9 cellular contexts compared by ENCODE assay signal in genomic region chr21:31665397-31665796, GRCh38. TPM values are rescaled to one million over a fixed set of nuclear protein-coding genes. Genes with fewer than 3 reads are reported as not detected.
DNase-seq lines count a peak whose midpoint lies in the region; TF ChIP-seq lines count a peak whose summit lies in the region.
"Had no signal": no experiment of that assay in that cellular context is flagged by ENCODE, and none has a peak within 500 bp of the region (broad histone marks: within the 10 kb centered on the region; RNA-seq: fewer than 3 reads in every experiment).

No MANE protein-coding gene starts in this region.

- TF ChIP-seq CTCF in epithelial cell of esophagus (IDR thresholded peaks at IDR 0.05; ENCODE audit: insufficient read depth, low read depth, low read length, missing control alignments), result no peak
- TF ChIP-seq CTCF in tibial nerve (IDR thresholded peaks at IDR 0.05), result no peak
- no peak for TF ChIP-seq CTCF in prostate gland (IDR thresholded peaks at IDR 0.05)

- H3K4me3 Mint-ChIP-seq in activated T-cell treated with anti-CD3 and anti-CD28 coated beads, Interleukin-2, amount 50 U/mL, for 24 hours, result peak overlapping the region; percentile 50

- H3K27ac ChIP-seq in tibial nerve, result peak overlapping the region in 1 of 4 donors; percentile 30
- H3K27ac ChIP-seq in prostate gland, result no peak overlapping the region

- intact Hi-C loops in prostate gland (cut with DNase I), result no loop called here

- H3K9me3 ChIP-seq in tibial nerve (no peaks in the 10 kb centered on the region), prostate gland (no peaks in the 10 kb centered on the region)

- H3K36me3 Mint-ChIP-seq in activated T-cell treated with anti-CD3 and anti-CD28 coated beads, Interleukin-2, amount 50 U/mL, for 24 hours (ENCODE audit: low read depth), result peaks cover 98% of the 10 kb centered on the region

- no peak for TF ChIP-seq EP300 in tibial nerve (IDR thresholded peaks at IDR 0.05)

- H3K4me1 ChIP-seq in tibial nerve (peaks cover 0 to 73% (median 20%) of the 10 kb centered on the region in 4 donors), prostate gland (replicated peaks) (no peaks in the 10 kb centered on the region)

- H3K9me3 Mint-ChIP-seq in activated T-cell treated with anti-CD3 and anti-CD28 coated beads, Interleukin-2, amount 50 U/mL, for 24 hours, result no peaks in the 10 kb centered on the region

- H3K4me3 ChIP-seq in epithelial cell of esophagus (ENCODE audit: low read length) (no peak overlapping the region), tibial nerve (no peak overlapping the region), prostate gland (no peak overlapping the region)

- DNase-seq in activated T-cell treated with anti-CD3 and anti-CD28 coated beads, Interleukin-2, amount 50 U/mL, for 24 hours, result no peak
- DNase-seq in activated T-cell treated with anti-CD3 and anti-CD28 coated beads, Interleukin-2, amount 50 U/mL, for 1 hour, result no peak
- peak; percentile 32 for DNase-seq in UCSD-AML1 (lab: John Stamatoyannopoulos, UW; ENCODE audit: unreplicated experiment)
- DNase-seq in epithelial cell of esophagus (ENCODE audit: low read depth), result peak; percentile 33
- peak; percentile 49 for DNase-seq in stimulated activated CD8-positive, alpha-beta memory T cell treated with anti-CD3 and anti-CD28 coated beads, Interleukin-4, amount 100 ng/mL, for 48 hours
- DNase-seq in tibial nerve (ENCODE audit: low spot score in 2 of 2), result no peak
- no peak for DNase-seq in cerebellar nuclear complex (lab: John Stamatoyannopoulos, UW)
- DNase-seq in prostate gland (ENCODE audit: low spot score), result no peak
- DNase-seq: NCI-H2081 treated with DMSO at 0.1 percent for 48 hours had no signal

- TF ChIP-seq POLR2A in tibial nerve (IDR thresholded peaks at IDR 0.05), result no peak
- TF ChIP-seq POLR2A in prostate gland (IDR thresholded peaks at IDR 0.05), result no peak

- 37 to 40% methylated on average over 8 of the region's 8 CpGs for WGBS in tibial nerve, 2 donors
- WGBS in prostate gland, result 63% methylated on average over 8 of the region's 8 CpGs

- peaks cover 94% of the 10 kb centered on the region for H3K4me1 Mint-ChIP-seq in activated T-cell treated with anti-CD3 and anti-CD28 coated beads, Interleukin-2, amount 50 U/mL, for 24 hours (ENCODE audit: low read depth)

- no peaks in the 10 kb centered on the region for H3K27me3 Mint-ChIP-seq in activated T-cell treated with anti-CD3 and anti-CD28 coated beads, Interleukin-2, amount 50 U/mL, for 24 hours

- peak overlapping the region; percentile 60 for H3K27ac Mint-ChIP-seq in activated T-cell treated with anti-CD3 and anti-CD28 coated beads, Interleukin-2, amount 50 U/mL, for 24 hours

- H3K27me3 ChIP-seq in tibial nerve (no peaks in the 10 kb centered on the region), prostate gland (replicated peaks; ENCODE audit: insufficient read depth) (no peaks in the 10 kb centered on the region)

- H3K36me3 ChIP-seq in tibial nerve (peaks cover 0 to 61% (median 0%) of the 10 kb centered on the region in 3 donors), prostate gland (no peaks in the 10 kb centered on the region)

RNA-seq across cellular contexts. Expression of gene SOD1, which starts 5.9 kb away (rescaled TPM):
- total RNA-seq in tibial nerve (100 to 1,000 TPM; 129 to 222 (median 185) TPM), prostate gland (100 to 1,000 TPM; 165 to 282 TPM)

Comparison
In these comparisons a context has a peak if more than half of its experiments do, and no peak if none do; other contexts are left out.
1. DNase-seq: peak in UCSD-AML1 (single experiment), epithelial cell of esophagus (single experiment) and stimulated activated CD8-positive, alpha-beta memory T cell treated with anti-CD3 and anti-CD28 coated beads, Interleukin-4, amount 100 ng/mL, for 48 hours (single experiment); none in activated T-cell treated with anti-CD3 and anti-CD28 coated beads, Interleukin-2, amount 50 U/mL, for 24 hours (single experiment), activated T-cell treated with anti-CD3 and anti-CD28 coated beads, Interleukin-2, amount 50 U/mL, for 1 hour (single experiment), tibial nerve (0 of 2), cerebellar nuclear complex (0 of 2) and prostate gland (single experiment).